Comparison of ENCODE assay signal across 8 cellular contexts in genomic region chr1:211476200-211476849, GRCh38. TPM values are rescaled to one million over a fixed set of nuclear protein-coding genes. Genes with fewer than 3 reads are reported as not detected.
DNase-seq lines count a peak whose midpoint lies in the region; ATAC-seq, FAIRE-seq and TF ChIP-seq lines count a peak whose summit lies in the region.

No MANE protein-coding gene starts in this region.

- peaks cover 27% of the 10 kb centered on the region for H3K27me3 Mint-ChIP-seq in activated T-helper 1 cell treated with anti-CD3 and anti-CD28 coated beads, Interleukin-12 subunit alpha, Interleukin-12 subunit beta, Interleukin-2, Interleukin-4 antibody, amounts not matched to agents 30 ng/mL and 10 ng/mL and 1 ng/mL, durations not matched to agents 14 hours and 24 hours and 36 hours (ENCODE audit: insufficient read depth)

- H3K36me3 ChIP-seq in gastroesophageal sphincter (no peaks in the 10 kb centered on the region), upper lobe of right lung (no peaks in the 10 kb centered on the region)

- TF ChIP-seq EP300 in Ishikawa (IDR thresholded peaks at IDR 0.05; ENCODE audit: borderline replicate concordance) (no peak), gastroesophageal sphincter (IDR thresholded peaks at IDR 0.05) (no peak)

- H3K9me3 ChIP-seq in gastroesophageal sphincter (no peaks in the 10 kb centered on the region), upper lobe of right lung (no peaks in the 10 kb centered on the region)

- H3K4me3 ChIP-seq in gastroesophageal sphincter (no peak overlapping the region), upper lobe of right lung (no peak overlapping the region)

- intact Hi-C loops in activated T-helper 1 cell treated with anti-CD3 and anti-CD28 coated beads, Interleukin-12 subunit alpha, Interleukin-12 subunit beta, Interleukin-2, Interleukin-4 antibody, amounts not matched to agents 30 ng/mL and 10 ng/mL and 1 ng/mL, durations not matched to agents 14 hours and 24 hours and 36 hours (cut with micrococcal nuclease): loop anchor here (1.0 to 10.0 kb wide), 9 partner anchors 38 to 1028 kb away; partner anchors contain the start of gene KCNH1
- intact Hi-C loops in upper lobe of right lung (cut with DNase I): no loop called here

- peak; percentile 88 for FAIRE-seq in GM19239 (lab: Jason Lieb, UNC)

- H3K27me3 ChIP-seq in gastroesophageal sphincter (peaks cover 27% of the 10 kb centered on the region), upper lobe of right lung (peaks cover 26% of the 10 kb centered on the region)

- no peak overlapping the region for H3K4me3 Mint-ChIP-seq in activated T-helper 1 cell treated with anti-CD3 and anti-CD28 coated beads, Interleukin-12 subunit alpha, Interleukin-12 subunit beta, Interleukin-2, Interleukin-4 antibody, amounts not matched to agents 30 ng/mL and 10 ng/mL and 1 ng/mL, durations not matched to agents 14 hours and 24 hours and 36 hours

- H3K9me3 Mint-ChIP-seq in activated T-helper 1 cell treated with anti-CD3 and anti-CD28 coated beads, Interleukin-12 subunit alpha, Interleukin-12 subunit beta, Interleukin-2, Interleukin-4 antibody, amounts not matched to agents 30 ng/mL and 10 ng/mL and 1 ng/mL, durations not matched to agents 14 hours and 24 hours and 36 hours: no peaks in the 10 kb centered on the region

- no peaks in the 10 kb centered on the region for H3K36me3 Mint-ChIP-seq in activated T-helper 1 cell treated with anti-CD3 and anti-CD28 coated beads, Interleukin-12 subunit alpha, Interleukin-12 subunit beta, Interleukin-2, Interleukin-4 antibody, amounts not matched to agents 30 ng/mL and 10 ng/mL and 1 ng/mL, durations not matched to agents 14 hours and 24 hours and 36 hours (ENCODE audit: low read depth)

- no peak for TF ChIP-seq POLR2A in gastroesophageal sphincter (IDR thresholded peaks at IDR 0.05)

- peak; percentile 61 to 83 (median 68) for TF ChIP-seq CTCF in gastroesophageal sphincter (IDR thresholded peaks at IDR 0.05)
- peak; percentile 88 for TF ChIP-seq CTCF in upper lobe of right lung (IDR thresholded peaks at IDR 0.05)

- H3K27ac Mint-ChIP-seq in activated T-helper 1 cell treated with anti-CD3 and anti-CD28 coated beads, Interleukin-12 subunit alpha, Interleukin-12 subunit beta, Interleukin-2, Interleukin-4 antibody, amounts not matched to agents 30 ng/mL and 10 ng/mL and 1 ng/mL, durations not matched to agents 14 hours and 24 hours and 36 hours: no peak overlapping the region

- ATAC-seq in gastroesophageal sphincter: peak; percentile 57
- ATAC-seq in upper lobe of right lung: peak; percentile 85

- H3K27ac ChIP-seq in gastroesophageal sphincter (no peak overlapping the region), upper lobe of right lung (no peak overlapping the region)

- TF ChIP-seq RAD21 in Ishikawa (IDR thresholded peaks at IDR 0.05; ENCODE audit: low read depth): peak; percentile 64

- H3K4me1 ChIP-seq in gastroesophageal sphincter: peaks cover 0 to 23% (median 4%) of the 10 kb centered on the region in 3 donors
- H3K4me1 ChIP-seq in upper lobe of right lung: no peaks in the 10 kb centered on the region

- H3K4me1 Mint-ChIP-seq in activated T-helper 1 cell treated with anti-CD3 and anti-CD28 coated beads, Interleukin-12 subunit alpha, Interleukin-12 subunit beta, Interleukin-2, Interleukin-4 antibody, amounts not matched to agents 30 ng/mL and 10 ng/mL and 1 ng/mL, durations not matched to agents 14 hours and 24 hours and 36 hours (ENCODE audit: low read depth): no peaks in the 10 kb centered on the region

- DNase-seq in AML-193 (lab: John Stamatoyannopoulos, UW) (peak; percentile 53 to 64), GM19239 (ENCODE audit: insufficient read length, low spot score) (peak; percentile 67), RKO (ENCODE audit: low spot score) (peak; percentile 68), pons (ENCODE audit: low spot score) (peak; percentile 72), upper lobe of right lung (no peak)
- peak; percentile 64 for DNase-seq in activated T-helper 1 cell treated with anti-CD3 and anti-CD28 coated beads, Interleukin-12 subunit alpha, Interleukin-12 subunit beta, Interleukin-2, Interleukin-4 antibody, amounts not matched to agents 30 ng/mL and 10 ng/mL and 1 ng/mL, durations not matched to agents 14 hours and 24 hours and 36 hours (ENCODE audit: low spot score)

- 54% methylated on average over 3 of the region's 3 CpGs; no CpG with 5 or more reads in 1 of the 2 donors for WGBS in gastroesophageal sphincter (ENCODE audit: low coverage in 1 of 2), 2 donors

TF ChIP-seq in Ishikawa, 13 proteins besides CTCF, POLR2A, EP300 and RAD21:
- TF ChIP-seq USF1 (IDR thresholded peaks at IDR 0.05): no peak
- TF ChIP-seq CEBPB (IDR thresholded peaks at IDR 0.05): no peak
- no peak for TF ChIP-seq YY1 (IDR thresholded peaks at IDR 0.05; ENCODE audit: low read depth)
- no peak for TF ChIP-seq ZBTB7A (IDR thresholded peaks at IDR 0.05; ENCODE audit: low read depth)
- TF ChIP-seq FOXM1 (IDR thresholded peaks at IDR 0.05; ENCODE audit: borderline replicate concordance, low read depth): no peak
- TF ChIP-seq CREB1 (IDR thresholded peaks at IDR 0.05; ENCODE audit: low read depth): no peak
- TF ChIP-seq REST (IDR thresholded peaks at IDR 0.05; ENCODE audit: low read depth): no peak
- TF ChIP-seq EGR1 (IDR thresholded peaks at IDR 0.05): no peak
- TF ChIP-seq TEAD4 (IDR thresholded peaks at IDR 0.05): no peak
- TF ChIP-seq TCF12 (IDR thresholded peaks at IDR 0.05; ENCODE audit: low read depth): no peak
- TF ChIP-seq MAX (IDR thresholded peaks at IDR 0.05): no peak
- TF ChIP-seq TAF1 (IDR thresholded peaks at IDR 0.05; ENCODE audit: low read depth): no peak
- TF ChIP-seq NFIC (IDR thresholded peaks at IDR 0.05): no peak

RNA-seq across cellular contexts. Expression of gene RD3, which starts 15.6 kb away (rescaled TPM):
- total RNA-seq in activated T-helper 1 cell treated with anti-CD3 and anti-CD28 coated beads, Interleukin-12 subunit alpha, Interleukin-12 subunit beta, Interleukin-2, Interleukin-4 antibody, amounts not matched to agents 30 ng/mL and 10 ng/mL and 1 ng/mL, durations not matched to agents 14 hours and 24 hours and 36 hours: not detected in 2 replicates
- total RNA-seq in gastroesophageal sphincter: under 1 TPM; 0.31 to 0.69 (median 0.53) TPM
- 0.29 TPM for total RNA-seq in upper lobe of right lung
